ENCODE assay signal across 28 cellular contexts in the genomic region with DNA sequence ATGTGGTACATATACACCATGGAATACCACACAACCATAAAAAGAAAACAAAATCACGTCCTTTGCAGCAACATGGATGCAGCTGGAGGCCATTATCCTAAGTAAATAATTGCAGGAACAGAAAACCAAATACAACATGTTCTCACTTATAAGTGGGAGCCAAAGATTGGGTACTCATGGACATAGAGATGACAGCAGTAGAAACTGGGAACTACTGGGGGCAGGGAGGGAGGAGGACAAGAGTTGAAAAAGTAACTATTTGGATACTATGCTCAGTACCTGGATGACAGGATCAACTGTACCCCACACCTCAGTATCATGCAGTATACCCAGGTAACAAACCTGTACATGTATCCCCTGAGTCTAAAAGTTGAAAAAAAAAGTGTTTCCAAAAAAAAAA.
"Had no signal": no experiment of that assay in that cellular context is flagged by ENCODE, and none has a peak within 500 bp of the region (broad histone marks: within the 10 kb centered on the region; RNA-seq: fewer than 3 reads in every experiment).

No MANE protein-coding gene starts in this region.

- H3K4me1 Mint-ChIP-seq: mesothelial cell of epicardium, natural killer cell, nephron progenitor cell had no signal

- H3K9ac ChIP-seq: neural progenitor cell, parathyroid adenoma had no signal

- H3K27me3 Mint-ChIP-seq: naive B cell; stimulated activated naive CD8-positive, alpha-beta T cell treated with anti-CD3 and anti-CD28 coated beads, Interleukin-15, Interleukin-2, amounts not matched to agents 100 ng/mL and 50 ng/mL, for 24 hours had no signal

- H3K9me3 ChIP-seq: lower lobe of right lung, neutrophil, psoas muscle, suprapubic skin, thoracic aorta, tibial artery, upper lobe of right lung had no signal

- H3K79me2 ChIP-seq: parathyroid adenoma had no signal

- ATAC-seq: left ventricle myocardium superior, lower lobe of right lung, natural killer cell, psoas muscle, sciatic nerve, upper lobe of right lung had no signal

- H3K27ac ChIP-seq: lower lobe of right lung, neural progenitor cell, neutrophil, parathyroid adenoma, psoas muscle, skin epidermis, suprapubic skin, thoracic aorta, tibial artery, upper lobe of right lung had no signal

- H3K4me3 ChIP-seq: lower lobe of right lung, neural progenitor cell, psoas muscle, skin epidermis, suprapubic skin, thoracic aorta, tibial artery, upper lobe of right lung had no signal

- H3K9me3 Mint-ChIP-seq: mesothelial cell of epicardium; natural killer cell; nephron progenitor cell; neural progenitor cell; stimulated activated naive CD8-positive, alpha-beta T cell treated with anti-CD3 and anti-CD28 coated beads, Interleukin-15, Interleukin-2, amounts not matched to agents 100 ng/mL and 50 ng/mL, for 24 hours had no signal

- H3K4me2 ChIP-seq: neural progenitor cell had no signal

- H3K4me3 Mint-ChIP-seq: mesothelial cell of epicardium; natural killer cell; nephron progenitor cell; neural progenitor cell; stimulated activated naive CD8-positive, alpha-beta T cell treated with anti-CD3 and anti-CD28 coated beads, Interleukin-15, Interleukin-2, amounts not matched to agents 100 ng/mL and 50 ng/mL, for 24 hours had no signal

- H3K36me3 Mint-ChIP-seq: mesothelial cell of epicardium, naive B cell, natural killer cell, neural progenitor cell had no signal

- H3K4me1 ChIP-seq: lower lobe of right lung, psoas muscle, suprapubic skin, tibial artery, upper lobe of right lung had no signal

- H2AFZ ChIP-seq: neural progenitor cell, parathyroid adenoma had no signal

- DNase-seq: hypothalamus; islet precursor cell; left ventricle myocardium superior; lower lobe of right lung; mammary epithelial cell; mesendoderm; naive B cell; natural killer cell; nephron progenitor cell; occipital lobe; psoas muscle; stimulated activated CD4-positive, alpha-beta T cell treated with anti-CD3 and anti-CD28 coated beads, Interleukin-12 subunit alpha, Interleukin-12 subunit beta, amount 100 ng/mL, for 4 hours; stimulated activated CD4-positive, alpha-beta T cell treated with anti-CD3 and anti-CD28 coated beads, Interleukin-15, amount 100 ng/mL, for 24 hours; stimulated activated CD4-positive, alpha-beta T cell treated with anti-CD3 and anti-CD28 coated beads, Interleukin-2, amount 100 ng/mL, for 24 hours; stimulated activated CD4-positive, alpha-beta T cell treated with anti-CD3 and anti-CD28 coated beads, Interleukin-4, amount 100 ng/mL, for 1 hour; stimulated activated naive CD4-positive, alpha-beta T cell; tibial artery; trophoblast cell; upper lobe of right lung had no signal

- H3K36me3 ChIP-seq: lower lobe of right lung, neural progenitor cell, neutrophil, suprapubic skin, thoracic aorta, tibial artery, upper lobe of right lung had no signal

- H3K27ac Mint-ChIP-seq: mesothelial cell of epicardium; natural killer cell; nephron progenitor cell; neural progenitor cell; stimulated activated naive CD8-positive, alpha-beta T cell treated with anti-CD3 and anti-CD28 coated beads, Interleukin-15, Interleukin-2, amounts not matched to agents 100 ng/mL and 50 ng/mL, for 24 hours had no signal

- H3K27me3 ChIP-seq: neural progenitor cell, suprapubic skin had no signal
